ENCODE assay signal across 8 cellular contexts in genomic region chr10:78047314-78047891, GRCh38. TPM values are rescaled to one million over a fixed set of nuclear protein-coding genes. Genes with fewer than 3 reads are reported as not detected.
DNase-seq lines count a peak whose midpoint lies in the region; ATAC-seq and TF ChIP-seq lines count a peak whose summit lies in the region.

No MANE protein-coding gene starts in this region.

- TF ChIP-seq CTCF in GM12875 (IDR thresholded peaks at IDR 0.05; ENCODE audit: borderline replicate concordance, insufficient read depth, low read depth, low read length) (peak; percentile 84), lung (IDR thresholded peaks at IDR 0.05; ENCODE audit: control extremely low read depth, extremely low read depth) (peak; percentile 94)

- 24 to 31% methylated on average over 13 of the region's 13 CpGs for WGBS in lung, 2 donors

- no peak overlapping the region for H3K4me3 ChIP-seq in GM12875 (ENCODE audit: low read depth, low read length)
- no peak overlapping the region for H3K4me3 ChIP-seq in lung

- H3K27me3 ChIP-seq in lung (ENCODE audit: control insufficient read depth, insufficient read depth): no peaks in the 10 kb centered on the region

- H3K36me3 ChIP-seq in lung (ENCODE audit: control insufficient read depth in 2 of 2, insufficient read depth in 2 of 2, low read length in 2 of 2): peaks cover 0 to 4% of the 10 kb centered on the region in 2 donors

- H3K4me1 ChIP-seq in lung (ENCODE audit: control insufficient read depth in 2 of 2, insufficient read depth in 2 of 2, low read length in 2 of 2): peaks cover 0 to 3% of the 10 kb centered on the region in 2 donors

- H3K27ac ChIP-seq in lung (ENCODE audit: low read depth in 1 of 2, low read length in 1 of 2): no peak overlapping the region

- no peaks in the 10 kb centered on the region for H3K9me3 ChIP-seq in lung (ENCODE audit: control insufficient read depth in 2 of 2, insufficient read depth in 1 of 2, low read length in 1 of 2)

- DNase-seq in NCI-H524 treated with DMSO at 0.1 percent for 48 hours (lab: John Stamatoyannopoulos, UW) (peak; percentile 46), dermis blood vessel endothelial cell (peak; percentile 92), lung (ENCODE audit: low spot score) (peak; percentile 89)
- peak; percentile 76 to 85 for DNase-seq in activated CD4-positive, alpha-beta T cell treated with anti-CD3 and anti-CD28 coated beads, Interleukin-2, amount 50 U/mL, for 4 hours
- DNase-seq in stimulated activated CD8-positive, alpha-beta memory T cell treated with anti-CD3 and anti-CD28 coated beads, Interleukin-12 subunit alpha, Interleukin-12 subunit beta, amount 100 ng/mL, for 4 hours (ENCODE audit: low read depth): peak; percentile 54

- ATAC-seq in HG03139 (IDR thresholded peaks at IDR 0.05; ENCODE audit: unreplicated experiment) (peak; percentile 61), lung (ENCODE audit: insufficient read depth, low FRiP score) (peak; percentile 85), HG03521 (IDR thresholded peaks at IDR 0.05; ENCODE audit: unreplicated experiment) (no peak)

RNA-seq across cellular contexts. Expression of gene RPS24, which starts 13.7 kb away (rescaled TPM):
- total RNA-seq in dermis blood vessel endothelial cell: 2,261 and 2,505 TPM in 2 replicates
- 1,000 to 10,000 TPM; 1,037 to 2,229 TPM for total RNA-seq in lung
- 1,000 to 10,000 TPM; 3,417 to 8,225 TPM for polyA plus RNA-seq in lung

RNA-seq across cellular contexts. Expression of gene POLR3A, which starts 18.1 kb away (rescaled TPM):
- total RNA-seq in dermis blood vessel endothelial cell (12.1 and 16.0 TPM in 2 replicates), lung (10 to 100 TPM; 11.9 to 15.0 TPM)
- polyA plus RNA-seq in lung: 1 to 10 TPM; 3.9 to 5.5 TPM
